In the genomic region with DNA sequence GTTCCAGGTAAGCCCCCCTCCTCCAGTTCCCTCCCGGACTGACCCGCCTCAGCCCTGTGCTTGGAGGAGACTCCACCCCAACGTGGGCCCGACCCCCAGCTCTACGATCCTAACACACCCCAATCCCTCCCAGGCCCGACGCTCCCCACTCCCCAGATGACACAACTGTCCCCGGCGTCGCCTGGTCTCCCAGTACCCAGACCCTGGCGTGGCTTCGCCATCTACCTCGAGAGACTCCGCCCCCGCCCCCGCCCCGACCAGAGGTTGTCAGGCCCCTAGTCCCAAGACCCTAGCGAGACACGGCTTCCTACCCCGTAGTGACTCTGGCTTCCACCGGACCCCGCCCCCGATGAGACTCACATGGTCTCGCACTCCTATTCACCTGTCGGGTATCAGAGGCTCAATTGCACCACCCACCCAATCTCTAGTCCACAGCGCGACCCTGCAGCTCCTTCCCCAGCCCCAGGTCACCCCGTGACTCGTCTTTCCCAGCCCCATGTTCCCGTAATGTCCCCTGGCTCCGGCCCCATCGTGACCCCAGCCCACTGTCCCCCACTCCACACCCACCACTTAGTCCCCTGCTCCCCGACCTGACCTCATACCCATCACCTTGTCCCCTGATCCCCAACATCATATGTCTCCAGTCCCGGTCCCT, we compare ENCODE assay signal across 1 cellular context.
TF ChIP-seq lines count a peak whose summit lies in the region.

No MANE protein-coding gene starts in this region.

TF ChIP-seq in GM12878, 131 proteins besides CTCF, POLR2A, EP300 and RAD21:
- TF ChIP-seq, protein P1, sequence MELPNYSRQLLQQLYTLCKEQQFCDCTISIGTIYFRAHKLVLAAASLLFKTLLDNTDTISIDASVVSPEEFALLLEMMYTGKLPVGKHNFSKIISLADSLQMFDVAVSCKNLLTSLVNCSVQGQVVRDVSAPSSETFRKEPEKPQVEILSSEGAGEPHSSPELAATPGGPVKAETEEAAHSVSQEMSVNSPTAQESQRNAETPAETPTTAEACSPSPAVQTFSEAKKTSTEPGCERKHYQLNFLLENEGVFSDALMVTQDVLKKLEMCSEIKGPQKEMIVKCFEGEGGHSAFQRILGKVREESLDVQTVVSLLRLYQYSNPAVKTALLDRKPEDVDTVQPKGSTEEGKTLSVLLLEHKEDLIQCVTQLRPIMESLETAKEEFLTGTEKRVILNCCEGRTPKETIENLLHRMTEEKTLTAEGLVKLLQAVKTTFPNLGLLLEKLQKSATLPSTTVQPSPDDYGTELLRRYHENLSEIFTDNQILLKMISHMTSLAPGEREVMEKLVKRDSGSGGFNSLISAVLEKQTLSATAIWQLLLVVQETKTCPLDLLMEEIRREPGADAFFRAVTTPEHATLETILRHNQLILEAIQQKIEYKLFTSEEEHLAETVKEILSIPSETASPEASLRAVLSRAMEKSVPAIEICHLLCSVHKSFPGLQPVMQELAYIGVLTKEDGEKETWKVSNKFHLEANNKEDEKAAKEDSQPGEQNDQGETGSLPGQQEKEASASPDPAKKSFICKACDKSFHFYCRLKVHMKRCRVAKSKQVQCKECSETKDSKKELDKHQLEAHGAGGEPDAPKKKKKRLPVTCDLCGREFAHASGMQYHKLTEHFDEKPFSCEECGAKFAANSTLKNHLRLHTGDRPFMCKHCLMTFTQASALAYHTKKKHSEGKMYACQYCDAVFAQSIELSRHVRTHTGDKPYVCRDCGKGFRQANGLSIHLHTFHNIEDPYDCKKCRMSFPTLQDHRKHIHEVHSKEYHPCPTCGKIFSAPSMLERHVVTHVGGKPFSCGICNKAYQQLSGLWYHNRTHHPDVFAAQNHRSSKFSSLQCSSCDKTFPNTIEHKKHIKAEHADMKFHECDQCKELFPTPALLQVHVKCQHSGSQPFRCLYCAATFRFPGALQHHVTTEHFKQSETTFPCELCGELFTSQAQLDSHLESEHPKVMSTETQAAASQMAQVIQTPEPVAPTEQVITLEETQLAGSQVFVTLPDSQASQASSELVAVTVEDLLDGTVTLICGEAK (IDR thresholded peaks at IDR 0.05; ENCODE audit: borderline replicate concordance) = no peak
- TF ChIP-seq NKRF (conservative IDR thresholded peaks at IDR 0.05) (no peak), HDGF (IDR thresholded peaks at IDR 0.05) (peak; percentile 69; the same call in 1 of the 2 replicates)
